Comparison of ENCODE assay signal across 12 cellular contexts in the genomic region with DNA sequence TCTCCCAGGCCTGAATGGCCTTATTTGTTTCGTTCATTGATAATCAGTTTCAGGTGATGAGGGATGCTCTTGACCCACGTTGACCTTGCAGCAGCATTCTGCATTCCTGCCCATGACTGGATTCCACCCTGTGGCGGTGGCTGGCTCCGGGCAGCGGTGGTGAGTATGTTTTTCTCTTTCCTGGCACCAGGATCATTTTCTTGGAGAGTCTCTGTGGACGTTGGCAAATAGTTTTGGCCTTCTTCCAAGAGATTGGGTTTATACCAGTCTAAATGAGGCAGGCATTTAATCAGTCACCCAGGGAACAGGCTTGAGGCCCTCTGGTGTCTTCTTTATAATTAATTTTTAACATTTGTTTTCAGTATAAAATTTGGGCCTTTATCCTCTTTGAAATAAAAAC.
DNase-seq lines count a peak whose midpoint lies in the region; TF ChIP-seq lines count a peak whose summit lies in the region.
"Had no signal": no experiment of that assay in that cellular context is flagged by ENCODE, and none has a peak within 500 bp of the region (broad histone marks: within the 10 kb centered on the region; RNA-seq: fewer than 3 reads in every experiment).

No MANE protein-coding gene starts in this region.

- H3K27me3 ChIP-seq in esophagus muscularis mucosa: peaks cover 0 to 30% (median 0%) of the 10 kb centered on the region in 4 donors

- no peak for TF ChIP-seq EP300 in esophagus muscularis mucosa (IDR thresholded peaks at IDR 0.05)

- TF ChIP-seq POLR2A in esophagus muscularis mucosa (IDR thresholded peaks at IDR 0.05; ENCODE audit: low read depth): no peak

- intact Hi-C loops in esophagus muscularis mucosa (cut with DNase I): no loop called here

- 62% methylated on average over 6 of the region's 6 CpGs for WGBS in esophagus muscularis mucosa

- peaks cover 0 to 4% (median 0%) of the 10 kb centered on the region in 4 donors for H3K4me1 ChIP-seq in esophagus muscularis mucosa

- DNase-seq in DMS153 (lab: John Stamatoyannopoulos, UW) (peak; percentile 24), DMS153 treated with DMSO at 0.1 percent for 48 hours (lab: John Stamatoyannopoulos, UW; ENCODE audit: unreplicated experiment) (no peak), RPMI7951 (ENCODE audit: low read depth) (peak; percentile 73), glomerular visceral epithelial cell (ENCODE audit: extremely low spot score) (peak; percentile 75), superior temporal gyrus (ENCODE audit: extremely low spot score) (peak; percentile 48), HT-29 (ENCODE audit: low spot score) (no peak), esophagus muscularis mucosa (ENCODE audit: extremely low spot score) (no peak)
- DNase-seq in activated CD4-positive, alpha-beta T cell treated with anti-CD3 and anti-CD28 coated beads for 1 hour: no peak
- DNase-seq: NCI-H2107, T-helper 1 cell had no signal

- no peak for TF ChIP-seq CTCF in esophagus muscularis mucosa (IDR thresholded peaks at IDR 0.05)

- H3K4me3 ChIP-seq in esophagus muscularis mucosa: no peak overlapping the region
- H3K4me3 ChIP-seq: gastroesophageal sphincter had no signal

- H3K9me3 ChIP-seq in esophagus muscularis mucosa: no peaks in the 10 kb centered on the region
- H3K9me3 ChIP-seq: gastroesophageal sphincter had no signal

- H3K36me3 ChIP-seq in esophagus muscularis mucosa: no peaks in the 10 kb centered on the region
- H3K36me3 ChIP-seq: gastroesophageal sphincter had no signal

- H3K27ac ChIP-seq in esophagus muscularis mucosa (replicated peaks in 1 of 4): no peak overlapping the region
- H3K27ac ChIP-seq: 22Rv1, gastroesophageal sphincter had no signal

Comparison
In these comparisons a context has a peak if more than half of its experiments do, and no peak if none do; other contexts are left out.
1. DNase-seq: peak in DMS153 (single experiment), RPMI7951 (single experiment), glomerular visceral epithelial cell (single experiment) and superior temporal gyrus (single experiment); none in DMS153 treated with DMSO at 0.1 percent for 48 hours (single experiment), HT-29 (single experiment), esophagus muscularis mucosa (single experiment) and activated CD4-positive, alpha-beta T cell treated with anti-CD3 and anti-CD28 coated beads for 1 hour (single experiment).